22 cellular contexts compared by ENCODE assay signal in the genomic region with DNA sequence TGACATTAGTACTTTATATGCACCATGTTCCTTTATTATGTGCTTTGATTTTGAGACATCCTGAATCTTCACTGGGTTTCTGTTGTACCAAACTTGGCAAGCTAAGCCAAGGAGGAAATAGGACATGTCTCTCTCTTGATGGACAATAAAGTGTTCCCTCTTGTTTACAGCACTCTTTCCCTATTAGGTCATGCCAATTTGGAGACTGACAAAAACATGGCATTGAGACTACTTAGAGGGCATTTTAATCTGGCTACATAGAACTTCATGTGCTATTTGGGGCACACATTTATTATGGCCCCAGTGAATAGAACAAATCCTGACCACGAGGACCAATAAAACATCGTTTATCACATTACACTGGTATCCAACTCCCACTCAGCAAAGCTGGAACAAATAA.
A peak's percentile ranks its signal among the peaks of the same experiment; 100 is the strongest.
DNase-seq lines count a peak whose midpoint lies in the region; ATAC-seq and TF ChIP-seq lines count a peak whose summit lies in the region.
"Had no signal": no experiment of that assay in that cellular context is flagged by ENCODE, and none has a peak within 500 bp of the region (broad histone marks: within the 10 kb centered on the region; RNA-seq: fewer than 3 reads in every experiment).

No MANE protein-coding gene starts in this region.

- peak; percentile 75 for DNase-seq in DMS153 (lab: John Stamatoyannopoulos, UW)
- DNase-seq in DMS153 treated with DMSO at 0.1 percent for 48 hours (lab: John Stamatoyannopoulos, UW; ENCODE audit: unreplicated experiment), result no peak
- DNase-seq in epithelial cell of prostate (ENCODE audit: low read depth, low spot score), result no peak
- no peak for DNase-seq in mucosa of descending colon
- no peak for DNase-seq in vagina (ENCODE audit: extremely low spot score in 2 of 2)
- no peak for DNase-seq in GDM1 (lab: John Stamatoyannopoulos, UW)
- no peak for DNase-seq in activated CD8-positive, alpha-beta memory T cell treated with anti-CD3 and anti-CD28 coated beads, Interleukin-2, amount 50 U/mL, for 4 hours
- no peak for DNase-seq in globus pallidus (ENCODE audit: low spot score)
- DNase-seq: 8988T; activated CD4-positive, alpha-beta T cell treated with anti-CD3 and anti-CD28 coated beads for 48 hours; activated naive CD4-positive, alpha-beta T cell; activated T-cell treated with anti-CD3 and anti-CD28 coated beads, Interleukin-2, amount 50 U/mL, for 24 hours; CD4-positive, alpha-beta T cell; effector CD4-positive, alpha-beta T cell; H9; NCI-H2081; nephron progenitor cell; pancreas; SHP77; stimulated activated CD4-positive, alpha-beta T cell treated with anti-CD3 and anti-CD28 coated beads, Interleukin-4, amount 100 ng/mL, for 24 hours; WERI-Rb-1 had no signal

- H3K9me3 ChIP-seq in mucosa of descending colon (peaks cover under 1% of the 10 kb centered on the region), vagina (no peaks in the 10 kb centered on the region)
- H3K9me3 ChIP-seq: pancreas had no signal

- TF ChIP-seq POLR2A in vagina (IDR thresholded peaks at IDR 0.05), result no peak

- no peaks in the 10 kb centered on the region for H3K36me3 ChIP-seq in mucosa of descending colon (ENCODE audit: low read depth)
- H3K36me3 ChIP-seq in vagina, result no peaks in the 10 kb centered on the region
- H3K36me3 ChIP-seq: pancreas, WERI-Rb-1 had no signal

- H3K4me1 ChIP-seq in mucosa of descending colon (ENCODE audit: low read depth), result peaks cover 5% of the 10 kb centered on the region
- peaks cover 30% of the 10 kb centered on the region for H3K4me1 ChIP-seq in vagina

- TF ChIP-seq CTCF in mucosa of descending colon (IDR thresholded peaks at IDR 0.05) (no peak), vagina (IDR thresholded peaks at IDR 0.05) (no peak)

- H3K4me3 ChIP-seq in mucosa of descending colon (no peak overlapping the region), vagina (no peak overlapping the region)
- H3K4me3 ChIP-seq: pancreas had no signal

- H3K27ac ChIP-seq in epithelial cell of prostate, result peak overlapping the region; percentile 75
- H3K27ac ChIP-seq in vagina, result peak overlapping the region; percentile 77
- H3K27ac ChIP-seq: WERI-Rb-1 had no signal

- no peaks in the 10 kb centered on the region for H3K27me3 ChIP-seq in vagina
- H3K27me3 ChIP-seq: pancreas had no signal

- ATAC-seq in mucosa of descending colon, result peak; percentile 58
- ATAC-seq: stimulated activated effector memory CD8-positive, alpha-beta T cell treated with anti-CD3 and anti-CD28 coated beads, Interleukin-12 subunit alpha, Interleukin-12 subunit beta, amount 100 ng/mL, for 72 hours had no signal

- intact Hi-C loops in mucosa of descending colon (cut with DNase I, micrococcal nuclease), result no loop called here
- intact Hi-C loops in vagina (cut with DNase I), result no loop called here
